In genomic region chr19:10333758-10334339, GRCh38 we compare ENCODE assay signal across 8 cellular contexts. TPM values are rescaled to one million over a fixed set of nuclear protein-coding genes. Genes with fewer than 3 reads are reported as not detected.
DNase-seq lines count a peak whose midpoint lies in the region; ATAC-seq, FAIRE-seq and TF ChIP-seq lines count a peak whose summit lies in the region.

No MANE protein-coding gene starts in this region.

- peak overlapping the region; percentile 95 for H3K4me3 Mint-ChIP-seq in activated CD8-positive, alpha-beta T cell treated with anti-CD3 and anti-CD28 coated beads, Interleukin-2, amount 10 ng/mL, durations not matched to agents 7 days and 5 days

- peak overlapping the region; percentile 90 for H3K9ac ChIP-seq in iPS-18a (ENCODE audit: low read length)

- TF ChIP-seq POLR2A in A549 (IDR thresholded peaks at IDR 0.05; ENCODE audit: low read length) (no peak), stomach (IDR thresholded peaks at IDR 0.05) (no peak)

- H3K4me2 ChIP-seq in A549, result peak overlapping the region; percentile 92

- DNase-seq in A549 (ENCODE audit: low read depth in 1 of 2, low spot score in 1 of 2) (no peak), stomach (no peak), NCI-H1092 treated with DMSO at 0.1 percent for 48 hours (lab: John Stamatoyannopoulos, UW) (no peak), NCI-H2029 treated with DMSO at 0.1 percent for 48 hours (lab: John Stamatoyannopoulos, UW) (no peak)
- DNase-seq in activated CD8-positive, alpha-beta T cell treated with anti-CD3 and anti-CD28 coated beads, Interleukin-2, amount 10 ng/mL, durations not matched to agents 7 days and 5 days, result no peak
- DNase-seq in stimulated activated naive CD4-positive, alpha-beta T cell treated with Interleukin-2 at 50 U/mL for 16 hours (lab: John Stamatoyannopoulos, UW), result no peak

- H3K9me3 Mint-ChIP-seq in activated CD8-positive, alpha-beta T cell treated with anti-CD3 and anti-CD28 coated beads, Interleukin-2, amount 10 ng/mL, durations not matched to agents 7 days and 5 days (ENCODE audit: insufficient read depth), result no peaks in the 10 kb centered on the region

- H3K27ac Mint-ChIP-seq in activated CD8-positive, alpha-beta T cell treated with anti-CD3 and anti-CD28 coated beads, Interleukin-2, amount 10 ng/mL, durations not matched to agents 7 days and 5 days, result peak overlapping the region; percentile 96

- no peak for FAIRE-seq in A549 (lab: Jason Lieb, UNC)

- H3K36me3 ChIP-seq in iPS-18a (ENCODE audit: control insufficient read depth, low read depth, low read length) (peaks cover 16% of the 10 kb centered on the region), stomach (peaks cover 17 to 24% (median 19%) of the 10 kb centered on the region in 4 donors)

- H3K36me3 Mint-ChIP-seq in activated CD8-positive, alpha-beta T cell treated with anti-CD3 and anti-CD28 coated beads, Interleukin-2, amount 10 ng/mL, durations not matched to agents 7 days and 5 days (ENCODE audit: low read depth), result peaks cover 60% of the 10 kb centered on the region

- H3K4me3 ChIP-seq in A549 (peak overlapping the region; percentile 76), iPS-18a (ENCODE audit: low read length) (peak overlapping the region; percentile 92), stomach (peak overlapping the region; percentile 81 to 83 (median 82))

- intact Hi-C loops in stomach (cut with DNase I; ENCODE audit: low total_unique reads), result no loop called here

- CTCF ChIA-PET in A549 (lab: Yijun Ruan, JAX), result interaction anchor here (0.8 to 2.0 kb wide), 5 partner anchors 10 to 84 kb away, joined by 3 to 9 read pairs (median 3); partner anchors contain the start of gene ICAM1
- CTCF ChIA-PET in activated CD8-positive, alpha-beta T cell treated with anti-CD3 and anti-CD28 coated beads, Interleukin-2, amount 10 ng/mL, durations not matched to agents 7 days and 5 days (lab: Charles Lee), result interaction anchor here (1.5 to 4.2 kb wide), 5 partner anchors 45 to 175 kb away, joined by 3 to 15 read pairs (median 9); partner anchors contain the start of genes ICAM1 and ICAM5

- H3K9me3 ChIP-seq in A549, result no peaks in the 10 kb centered on the region
- H3K9me3 ChIP-seq in iPS-18a (ENCODE audit: control insufficient read depth, low read depth, low read length), result no peaks in the 10 kb centered on the region
- no peaks in the 10 kb centered on the region for H3K9me3 ChIP-seq in stomach

- POLR2A ChIA-PET in A549 (lab: Yijun Ruan, JAX), result interaction anchor here (0.6 to 2.5 kb wide), 10 partner anchors 9 to 64 kb away, joined by 3 to 12 read pairs (median 4); partner anchors contain the start of genes ICAM5 and TYK2
- POLR2A ChIA-PET in activated CD8-positive, alpha-beta T cell treated with anti-CD3 and anti-CD28 coated beads, Interleukin-2, amount 10 ng/mL, durations not matched to agents 7 days and 5 days (lab: Charles Lee), result interaction anchor here (0.6 to 3.3 kb wide), 7 partner anchors 9 to 63 kb away, joined by 3 to 9 read pairs (median 5); partner anchors contain the start of genes ICAM1 and TYK2

- TF ChIP-seq CTCF in A549 (IDR thresholded peaks at IDR 0.05), result no peak
- no peak for TF ChIP-seq CTCF in stomach (IDR thresholded peaks at IDR 0.05)

- no peaks in the 10 kb centered on the region for H3K27me3 Mint-ChIP-seq in activated CD8-positive, alpha-beta T cell treated with anti-CD3 and anti-CD28 coated beads, Interleukin-2, amount 10 ng/mL, durations not matched to agents 7 days and 5 days (ENCODE audit: low read depth)

- H3K27me3 ChIP-seq in iPS-18a (ENCODE audit: control insufficient read depth, insufficient read depth, low read length) (peaks cover 9% of the 10 kb centered on the region), stomach (no peaks in the 10 kb centered on the region)

- peaks cover 44% of the 10 kb centered on the region for H3K4me1 Mint-ChIP-seq in activated CD8-positive, alpha-beta T cell treated with anti-CD3 and anti-CD28 coated beads, Interleukin-2, amount 10 ng/mL, durations not matched to agents 7 days and 5 days (ENCODE audit: low read depth)

- no peak for TF ChIP-seq RAD21 in A549 (conservative IDR thresholded peaks at IDR 0.05 in 1 of 2, IDR thresholded peaks at IDR 0.05 in 1 of 2)

- peaks cover 11% of the 10 kb centered on the region; the same call in 1 of the 3 replicates for H3K4me1 ChIP-seq in A549
- peaks cover 13% of the 10 kb centered on the region for H3K4me1 ChIP-seq in iPS-18a (ENCODE audit: control insufficient read depth, low read depth, low read length)
- H3K4me1 ChIP-seq in stomach, result peaks cover 17 to 40% (median 37%) of the 10 kb centered on the region in 4 donors

- H3K27ac ChIP-seq in A549, result peak overlapping the region; percentile 81 to 97
- H3K27ac ChIP-seq in iPS-18a (ENCODE audit: low read length), result no peak overlapping the region
- peak overlapping the region; percentile 88 to 96 (median 90) for H3K27ac ChIP-seq in stomach

- ATAC-seq in A549, result peak; percentile 43 to 44
- ATAC-seq in GM21723 (IDR thresholded peaks at IDR 0.05; ENCODE audit: unreplicated experiment), result peak; percentile 10
- ATAC-seq in activated CD8-positive, alpha-beta T cell treated with anti-CD3 and anti-CD28 coated beads, Interleukin-2, amount 10 ng/mL, durations not matched to agents 7 days and 5 days, result no peak

- TF ChIP-seq EP300 in A549 (IDR thresholded peaks at IDR 0.05), result no peak
- TF ChIP-seq EP300 in stomach (IDR thresholded peaks at IDR 0.05), result no peak

- no CpG with 5 or more reads among the region's 33 CpGs for WGBS in A549 (ENCODE audit: missing lambda C conversion rate)
- WGBS in stomach, 5 donors, result 4 to 18% (median 11%) methylated on average over 20 to 33 of the region's 33 CpGs

TF ChIP-seq in A549, 52 proteins besides CTCF, POLR2A, EP300 and RAD21 (continues in another document):
- no peak for TF ChIP-seq KDM5A (IDR thresholded peaks at IDR 0.05)
- TF ChIP-seq CBX2 (IDR thresholded peaks at IDR 0.05; ENCODE audit: borderline replicate concordance, low read depth), result no peak

RNA-seq across cellular contexts. Expression of gene RAVER1, which starts 0.5 kb away (rescaled TPM):
- polyA plus RNA-seq in A549 (2011; rRNA removed), result 1.8 and 3.0 TPM in 2 replicates
- 12.5 and 20.2 TPM in 2 replicates for polyA plus RNA-seq in A549 (2012; cell fraction: cytosol; rRNA removed)
- 26.1 and 45.9 TPM in 2 replicates for polyA plus RNA-seq in A549 (2012; cell fraction: nucleus; rRNA removed)
- polyA plus RNA-seq in A549 (2017; fragmentation: RNase III; extraction: RNeasy Plus Mini Kit Qiagen cat#74134 plus additional on column Dnase treatment), result 20.4 to 22.1 TPM (median 21.4 TPM) in 3 replicates
- 2.4 and 3.4 TPM in 2 replicates for polyA minus RNA-seq in A549 (2011; rRNA and poly(A)+ RNA removed)
- 10 to 100 TPM; 79.8 to 91.7 TPM for total RNA-seq in activated CD8-positive, alpha-beta T cell treated with anti-CD3 and anti-CD28 coated beads, Interleukin-2, amount 10 ng/mL, durations not matched to agents 7 days and 5 days
- total RNA-seq in stomach, result 10 to 100 TPM in 4 of 5 donors, 1 to 10 TPM in 1; 7.5 to 74.7 (median 21.4) TPM
- 1 to 10 TPM; 3.3 to 9.3 (median 7.2) TPM for polyA plus RNA-seq in stomach

RNA-seq across cellular contexts. Expression of gene ICAM3, which starts 5.6 kb away (rescaled TPM):
- 4.7 and 5.3 TPM in 2 replicates for polyA plus RNA-seq in A549 (2011; rRNA removed)
- polyA plus RNA-seq in A549 (2012; cell fraction: cytosol; rRNA removed), result 11.2 and 11.4 TPM in 2 replicates
- polyA plus RNA-seq in A549 (2012; cell fraction: nucleus; rRNA removed), result 4.3 and 5.1 TPM in 2 replicates
- 6.2 to 7.3 TPM (median 6.6 TPM) in 3 replicates for polyA plus RNA-seq in A549 (2017; fragmentation: RNase III; extraction: RNeasy Plus Mini Kit Qiagen cat#74134 plus additional on column Dnase treatment)
- 4.4 and 6.0 TPM in 2 replicates for polyA minus RNA-seq in A549 (2011; rRNA and poly(A)+ RNA removed)
- 100 to 1,000 TPM; 194 to 202 TPM for total RNA-seq in activated CD8-positive, alpha-beta T cell treated with anti-CD3 and anti-CD28 coated beads, Interleukin-2, amount 10 ng/mL, durations not matched to agents 7 days and 5 days
- total RNA-seq in stomach, result 10 to 100 TPM in 1 of 5 donors, 1 to 10 TPM in 3, not detected in 1; 3.5 to 17.1 (median 7.4) TPM
- 10 to 100 TPM in 1 of 3 donors, 1 to 10 TPM in 2; 8.5 to 10.5 (median 10.0) TPM for polyA plus RNA-seq in stomach

RNA-seq across cellular contexts. Expression of gene FDX2, which starts 18.0 kb away (rescaled TPM):
- polyA plus RNA-seq in A549 (2011; rRNA removed), result 9.9 and 13.1 TPM in 2 replicates
- polyA plus RNA-seq in A549 (2012; cell fraction: cytosol; rRNA removed), result 39.0 and 41.2 TPM in 2 replicates
- 45.5 and 49.8 TPM in 2 replicates for polyA plus RNA-seq in A549 (2012; cell fraction: nucleus; rRNA removed)
- polyA plus RNA-seq in A549 (2017; fragmentation: RNase III; extraction: RNeasy Plus Mini Kit Qiagen cat#74134 plus additional on column Dnase treatment), result 22.2 to 25.8 TPM (median 23.5 TPM) in 3 replicates
- polyA minus RNA-seq in A549 (2011; rRNA and poly(A)+ RNA removed), result 13.2 and 14.1 TPM in 2 replicates
- total RNA-seq in activated CD8-positive, alpha-beta T cell treated with anti-CD3 and anti-CD28 coated beads, Interleukin-2, amount 10 ng/mL, durations not matched to agents 7 days and 5 days, result 1 to 10 TPM; 8.2 to 9.4 TPM
- 10 to 100 TPM in 2 of 5 donors, 1 to 10 TPM in 1, under 1 TPM in 1, not detected in 1; 0.89 to 54.3 (median 14.9) TPM for total RNA-seq in stomach
- polyA plus RNA-seq in stomach, result 10 to 100 TPM; 28.8 to 32.9 (median 29.5) TPM

RNA-seq across cellular contexts. Expression of gene ZGLP1, which starts 24.2 kb away (rescaled TPM):
- polyA plus RNA-seq in A549 (2011; rRNA removed) (0.84 and 1.2 TPM in 2 replicates), A549 (2017; fragmentation: RNase III; extraction: RNeasy Plus Mini Kit Qiagen cat#74134 plus additional on column Dnase treatment) (1.7 to 2.1 TPM (median 1.9 TPM) in 3 replicates), stomach (1 to 10 TPM; 3.7 to 8.6 (median 4.3) TPM)
- polyA plus RNA-seq in A549 (2012; cell fraction: cytosol; rRNA removed), result 2.5 and 3.0 TPM in 2 replicates
- polyA plus RNA-seq in A549 (2012; cell fraction: nucleus; rRNA removed), result 10.1 and 10.7 TPM in 2 replicates
- polyA minus RNA-seq in A549 (2011; rRNA and poly(A)+ RNA removed), result 0.12 TPM in 1 of 2 replicates, not detected in the other
- 1 to 10 TPM; 3.4 to 3.8 TPM for total RNA-seq in activated CD8-positive, alpha-beta T cell treated with anti-CD3 and anti-CD28 coated beads, Interleukin-2, amount 10 ng/mL, durations not matched to agents 7 days and 5 days
- total RNA-seq in stomach, result 1 to 10 TPM in 2 of 5 donors, not detected in 3; 2.2 to 2.3 TPM

RNA-seq across cellular contexts. Expression of gene ICAM5, which starts 44.1 kb away (rescaled TPM):
- 0.35 and 0.58 TPM in 2 replicates for polyA plus RNA-seq in A549 (2011; rRNA removed)
- polyA plus RNA-seq in A549 (2012; cell fraction: cytosol; rRNA removed), result 1.0 and 1.6 TPM in 2 replicates
- polyA plus RNA-seq in A549 (2012; cell fraction: nucleus; rRNA removed), result 12.9 and 18.2 TPM in 2 replicates
- polyA plus RNA-seq in A549 (2017; fragmentation: RNase III; extraction: RNeasy Plus Mini Kit Qiagen cat#74134 plus additional on column Dnase treatment), result 0.77 to 1.5 TPM (median 0.81 TPM) in 3 replicates
- 0.34 TPM in 1 of 2 replicates, not detected in the other for polyA minus RNA-seq in A549 (2011; rRNA and poly(A)+ RNA removed)
- under 1 TPM; 0.29 to 0.57 TPM for total RNA-seq in activated CD8-positive, alpha-beta T cell treated with anti-CD3 and anti-CD28 coated beads, Interleukin-2, amount 10 ng/mL, durations not matched to agents 7 days and 5 days
- under 1 TPM in 1 of 5 donors, not detected in 4; 0.45 TPM for total RNA-seq in stomach
- under 1 TPM in 2 of 3 donors, not detected in 1; 0.12 to 0.50 TPM for polyA plus RNA-seq in stomach

Comparison
In these comparisons a context has a peak if more than half of its experiments do, and no peak if none do; other contexts are left out.
1. RNA of gene ICAM3, which starts 5.6 kb away (total RNA-seq): 194 to 202 TPM in activated CD8-positive, alpha-beta T cell treated with anti-CD3 and anti-CD28 coated beads, Interleukin-2, amount 10 ng/mL, durations not matched to agents 7 days and 5 days; 3.5 to 17.1 TPM in stomach; every median in the first group is over 10 times any median in the second.
2. Peak in every context shown above with its lines, with median percentiles within 50 percentile points of each other: H3K4me3 ChIP-seq.